ENCODE assay signal across 8 cellular contexts in genomic region chr1:174726167-174726879, GRCh38.
DNase-seq lines count a peak whose midpoint lies in the region; ATAC-seq and TF ChIP-seq lines count a peak whose summit lies in the region.

No MANE protein-coding gene starts in this region.

- no peaks in the 10 kb centered on the region for H3K27me3 ChIP-seq in smooth muscle cell (ENCODE audit: low read depth)

- DNase-seq in NCI-H748 (lab: John Stamatoyannopoulos, UW; ENCODE audit: unreplicated experiment) (peak; percentile 36), NCI-H748 treated with DMSO at 0.1 percent for 48 hours (lab: John Stamatoyannopoulos, UW) (no peak), NCI-H526 treated with DMSO at 0.1 percent for 48 hours (lab: John Stamatoyannopoulos, UW) (peak; percentile 40), epithelial cell of proximal tubule (ENCODE audit: low read depth) (no peak), smooth muscle cell (lab: John Stamatoyannopoulos, UW; ENCODE audit: unreplicated experiment) (no peak), NCI-H2029 (lab: John Stamatoyannopoulos, UW) (no peak), sciatic nerve (ENCODE audit: low spot score) (no peak)
- no peak for DNase-seq in central memory CD4-positive, alpha-beta T cell

- intact Hi-C loops in sciatic nerve (cut with DNase I) = loop anchor here (5.0 kb wide), 1 partner anchor 464 kb away; no protein-coding TSS in a partner anchor

- H3K27ac ChIP-seq in smooth muscle cell (ENCODE audit: low read depth) = no peak overlapping the region

- H4K20me1 ChIP-seq in smooth muscle cell (ENCODE audit: low read depth) = no peaks in the 10 kb centered on the region

- H3K9me3 ChIP-seq in smooth muscle cell (replicated peaks; ENCODE audit: low read depth) = no peaks in the 10 kb centered on the region

- H3K4me3 ChIP-seq in epithelial cell of proximal tubule (ENCODE audit: low read depth, low read length) = no peak overlapping the region
- no peak overlapping the region for H3K4me3 ChIP-seq in smooth muscle cell

- no peaks in the 10 kb centered on the region for H3K79me2 ChIP-seq in smooth muscle cell (ENCODE audit: low read depth)

- no peak overlapping the region for H3K9ac ChIP-seq in smooth muscle cell (ENCODE audit: low read depth)

- H3K36me3 ChIP-seq in smooth muscle cell (ENCODE audit: low read depth) = no peaks in the 10 kb centered on the region

- no peak overlapping the region for H3K4me2 ChIP-seq in smooth muscle cell

- 57% methylated on average over 2 of the region's 2 CpGs for WGBS in smooth muscle cell (ENCODE audit: low lambda C conversion rate)

- no peaks in the 10 kb centered on the region for H3K4me1 ChIP-seq in smooth muscle cell (ENCODE audit: low read depth)

- TF ChIP-seq CTCF in epithelial cell of proximal tubule (conservative IDR thresholded peaks at IDR 0.05; ENCODE audit: low read depth, low read length) = peak; percentile 57
- peak; percentile 70 for TF ChIP-seq CTCF in smooth muscle cell (IDR thresholded peaks at IDR 0.05; ENCODE audit: borderline replicate concordance, insufficient read depth, poor library complexity, severe bottlenecking)

- no peak overlapping the region for H2AFZ ChIP-seq in smooth muscle cell (ENCODE audit: low read depth)

- no peak for ATAC-seq in sciatic nerve

- no peaks in the 10 kb centered on the region for H3F3A ChIP-seq in smooth muscle cell (ENCODE audit: low read depth)

Comparison
In these comparisons a context has a peak if more than half of its experiments do, and no peak if none do; other contexts are left out.
1. DNase-seq: peak in NCI-H748 (single experiment) and NCI-H526 treated with DMSO at 0.1 percent for 48 hours (single experiment); none in NCI-H748 treated with DMSO at 0.1 percent for 48 hours (single experiment), epithelial cell of proximal tubule (single experiment), smooth muscle cell (single experiment), central memory CD4-positive, alpha-beta T cell (single experiment), NCI-H2029 (single experiment) and sciatic nerve (single experiment).